ENCODE assay signal across 9 cellular contexts in genomic region chr6:30816791-30817739, GRCh38.
DNase-seq lines count a peak whose midpoint lies in the region; ATAC-seq, FAIRE-seq and TF ChIP-seq lines count a peak whose summit lies in the region.
"Had no signal": no experiment of that assay in that cellular context is flagged by ENCODE, and none has a peak within 500 bp of the region (broad histone marks: within the 10 kb centered on the region; RNA-seq: fewer than 3 reads in every experiment).

No MANE protein-coding gene starts in this region.

- no peaks in the 10 kb centered on the region for H3K36me3 ChIP-seq in SK-N-MC (ENCODE audit: insufficient read depth, low read length)
- H3K36me3 ChIP-seq in keratinocyte (ENCODE audit: control insufficient read depth in 2 of 2, extremely low read depth in 1 of 2, insufficient read depth in 2 of 2, low read length in 2 of 2), result no peaks in the 10 kb centered on the region
- no peaks in the 10 kb centered on the region for H3K36me3 ChIP-seq in hepatocyte (replicated peaks; ENCODE audit: insufficient read depth, low read depth)
- H3K36me3 ChIP-seq in heart left ventricle, result no peaks in the 10 kb centered on the region

- H2AFZ ChIP-seq in keratinocyte (ENCODE audit: control insufficient read depth, low read length) (no peak overlapping the region), hepatocyte (no peak overlapping the region)

- ATAC-seq in heart left ventricle, result no peak

- FAIRE-seq in GM18507 (lab: Jason Lieb, UNC) (peak; percentile 47), keratinocyte (lab: Jason Lieb, UNC) (no peak), GM12892 (lab: Jason Lieb, UNC) (no peak)

- H3K27ac ChIP-seq in C4-2B (peak overlapping the region; percentile 73), SK-N-MC (peak overlapping the region; percentile 3; the same call in 1 of the 2 replicates), keratinocyte (ENCODE audit: control insufficient read depth, insufficient read depth, low read length) (peak overlapping the region; percentile 98), hepatocyte (no peak overlapping the region), heart left ventricle (peak overlapping the region in 2 of 12 donors; percentile 19 to 83)

- intact Hi-C loops in heart left ventricle (cut with DNase I), result no loop called here

- H3K79me2 ChIP-seq in keratinocyte (ENCODE audit: control insufficient read depth, insufficient read depth, low read length) (no peaks in the 10 kb centered on the region), hepatocyte (no peaks in the 10 kb centered on the region)

- TF ChIP-seq CTCF in C4-2B (conservative IDR thresholded peaks at IDR 0.05) (no peak), keratinocyte (optimal IDR thresholded peaks at IDR 0.05 in 1 of 3, IDR thresholded peaks at IDR 0.05 in 1 of 3, conservative IDR thresholded peaks at IDR 0.05 in 1 of 3; ENCODE audit: extremely low read depth in 1 of 3, insufficient read depth in 2 of 3, low read length in 3 of 3) (no peak), hepatocyte (IDR thresholded peaks at IDR 0.05; ENCODE audit: poor library complexity) (no peak), heart left ventricle (IDR thresholded peaks at IDR 0.05) (no peak)

- H3K9me3 ChIP-seq in SK-N-MC (ENCODE audit: low read depth, low read length) (no peaks in the 10 kb centered on the region), keratinocyte (ENCODE audit: control insufficient read depth, low read depth, low read length) (no peaks in the 10 kb centered on the region), hepatocyte (ENCODE audit: low read depth) (no peaks in the 10 kb centered on the region), heart left ventricle (no peaks in the 10 kb centered on the region)

- WGBS in hepatocyte (ENCODE audit: low lambda C conversion rate, missing lambda C conversion rate), result 95% methylated on average over 9 of the region's 9 CpGs
- 93 to 97% (median 94%) methylated on average over 9 of the region's 9 CpGs for WGBS in heart left ventricle, 4 donors

- H3K27me3 ChIP-seq in keratinocyte (ENCODE audit: control insufficient read depth, extremely low read depth, insufficient read depth, low read length) (no peaks in the 10 kb centered on the region), hepatocyte (no peaks in the 10 kb centered on the region), heart left ventricle (no peaks in the 10 kb centered on the region)

- TF ChIP-seq POLR2A in GM12892 (IDR thresholded peaks at IDR 0.05; ENCODE audit: low read depth, low read length) (no peak), heart left ventricle (IDR thresholded peaks at IDR 0.05) (no peak)

- no peaks in the 10 kb centered on the region for H4K20me1 ChIP-seq in keratinocyte (ENCODE audit: control insufficient read depth, extremely low read depth, insufficient read depth, low read length)
- H4K20me1 ChIP-seq in hepatocyte (ENCODE audit: insufficient read depth, poor library complexity, severe bottlenecking), result no peaks in the 10 kb centered on the region

- no peak overlapping the region for H3K4me3 ChIP-seq in SK-N-MC
- H3K4me3 ChIP-seq in keratinocyte (ENCODE audit: control insufficient read depth in 2 of 3, extremely low read depth in 1 of 3, insufficient read depth in 2 of 3, low read depth in 1 of 3, low read length in 3 of 3), result no peak overlapping the region
- H3K4me3 ChIP-seq in hepatocyte, result no peak overlapping the region
- H3K4me3 ChIP-seq in heart left ventricle, result no peak overlapping the region

- H3K4me2 ChIP-seq in keratinocyte (ENCODE audit: control insufficient read depth, extremely low read depth, insufficient read depth, low read depth, low read length) (no peak overlapping the region), hepatocyte (no peak overlapping the region)

- H3K9ac ChIP-seq in SK-N-MC (ENCODE audit: insufficient read length) (no peak overlapping the region), keratinocyte (ENCODE audit: control insufficient read depth, extremely low read depth, insufficient read depth, low read length) (no peak overlapping the region)

- DNase-seq in GM18507 (ENCODE audit: extremely low spot score, insufficient read length, low read depth), result no peak
- no peak for DNase-seq in SK-N-MC (ENCODE audit: low read depth, low spot score)
- no peak for DNase-seq in keratinocyte (ENCODE audit: low read depth, low spot score)
- no peak for DNase-seq in GM12892 (ENCODE audit: insufficient read length)
- DNase-seq in hepatocyte (ENCODE audit: low spot score), result no peak
- no peak for DNase-seq in NCI-H1930 (lab: John Stamatoyannopoulos, UW)
- no peak for DNase-seq in heart left ventricle
- DNase-seq: NCI-H2029 treated with DMSO at 0.1 percent for 48 hours had no signal

- no peaks in the 10 kb centered on the region for H3K9me1 ChIP-seq in keratinocyte (ENCODE audit: control insufficient read depth, extremely low read depth, insufficient read depth, low read length)

- peaks cover 68% of the 10 kb centered on the region for H3K4me1 ChIP-seq in keratinocyte (ENCODE audit: control insufficient read depth, extremely low read depth, insufficient read depth, low read length)
- H3K4me1 ChIP-seq in hepatocyte (ENCODE audit: insufficient read depth), result peaks cover 25% of the 10 kb centered on the region
- peaks cover 0 to 76% (median 25%) of the 10 kb centered on the region in 12 donors for H3K4me1 ChIP-seq in heart left ventricle

- H3K9me2 ChIP-seq in hepatocyte (replicated peaks; ENCODE audit: insufficient read depth), result no peaks in the 10 kb centered on the region

- dilution Hi-C loops in keratinocyte (cut with MboI; ENCODE audit: extremely low pct_ligation_motif_present, low sequenced_read_pairs), result no loop called here
